26 cellular contexts compared by ENCODE assay signal in the genomic region with DNA sequence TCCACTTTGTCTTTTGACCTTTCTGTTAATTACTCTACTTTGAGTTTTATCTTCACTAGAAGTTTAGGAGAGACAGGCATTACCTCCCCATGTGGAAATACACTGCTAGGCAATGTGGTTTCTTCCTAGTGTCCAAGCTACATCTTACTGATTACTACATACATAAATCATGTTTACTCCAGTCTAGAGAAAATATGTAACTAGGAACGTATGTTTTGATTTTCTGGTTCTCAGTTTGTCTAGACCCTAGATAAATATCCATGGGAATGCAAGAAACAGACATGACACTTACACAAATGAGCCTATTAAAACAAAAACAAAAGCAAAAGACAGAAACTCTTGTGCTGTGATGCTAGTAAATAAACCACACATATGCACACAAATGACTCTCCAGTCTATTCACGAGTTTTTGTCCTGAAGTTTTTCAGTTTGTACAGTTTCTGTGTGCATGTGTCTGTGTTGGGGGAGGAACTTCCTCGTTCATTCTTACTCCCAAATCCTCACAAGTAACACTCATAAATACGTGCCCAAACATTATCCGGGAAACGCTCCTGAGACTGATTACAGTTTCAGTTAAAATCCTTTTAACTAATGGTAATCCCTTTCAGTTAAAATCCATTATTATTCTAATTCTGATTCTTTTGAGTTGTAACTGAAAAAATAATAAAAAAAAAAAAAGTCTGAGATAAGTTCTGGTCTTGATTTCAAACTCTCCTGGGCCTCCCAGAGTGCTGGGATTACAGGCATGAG.
"Had no signal": no experiment of that assay in that cellular context is flagged by ENCODE, and none has a peak within 500 bp of the region (broad histone marks: within the 10 kb centered on the region; RNA-seq: fewer than 3 reads in every experiment).

No MANE protein-coding gene starts in this region.

- H3K27me3 ChIP-seq: esophagus muscularis mucosa, sigmoid colon, stomach, tibial artery had no signal

- H3K4me3 Mint-ChIP-seq: activated naive CD4-positive, alpha-beta T cell treated with anti-CD3 and anti-CD28 coated beads for 36 hours; activated naive CD8-positive, alpha-beta T cell treated with anti-CD3 and anti-CD28 coated beads for 36 hours; activated T-cell treated with anti-CD3 and anti-CD28 coated beads, Interleukin-2, amount 50 U/mL, for 72 hours; naive thymus-derived CD4-positive, alpha-beta T cell; stimulated activated naive B cell treated with anti-CD40 and anti-IgM and Interleukin-4, amounts not matched to agents 10 μg/mL and 1 μg/mL and 100 μg/mL, for 72 hours had no signal

- DNase-seq: activated CD4-positive, alpha-beta T cell treated with anti-CD3 and anti-CD28 coated beads for 4 hours; activated CD4-positive, alpha-beta T cell treated with anti-CD3 and anti-CD28 coated beads, Interleukin-2, amount 50 U/mL, for 4 hours; activated naive CD4-positive, alpha-beta T cell treated with anti-CD3 and anti-CD28 coated beads for 36 hours; activated naive CD8-positive, alpha-beta T cell treated with anti-CD3 and anti-CD28 coated beads for 36 hours; activated T-cell treated with anti-CD3 and anti-CD28 coated beads for 4 hours; activated T-cell treated with anti-CD3 and anti-CD28 coated beads, Interleukin-2, amount 50 U/mL, for 72 hours; amniotic stem cell; central memory CD4-positive, alpha-beta T cell; left ventricle myocardium superior; mammary epithelial cell; midbrain; naive thymus-derived CD4-positive, alpha-beta T cell; pancreas; retina; sigmoid colon; small intestine; stimulated activated CD4-positive, alpha-beta T cell treated with anti-CD3 and anti-CD28 coated beads, Interleukin-15, amount 100 ng/mL, for 24 hours; stimulated activated CD4-positive, alpha-beta T cell treated with anti-CD3 and anti-CD28 coated beads, Interleukin-2, amount 100 ng/mL, for 24 hours; stimulated activated naive B cell treated with anti-CD40 and anti-IgM and Interleukin-4, amounts not matched to agents 10 μg/mL and 1 μg/mL and 100 μg/mL, for 72 hours; stomach; tibial artery had no signal

- H3K9me3 ChIP-seq: esophagus muscularis mucosa, pancreas, prostate gland, sigmoid colon, stomach, tibial artery had no signal

- H3K36me3 Mint-ChIP-seq: activated naive CD8-positive, alpha-beta T cell treated with anti-CD3 and anti-CD28 coated beads for 36 hours; naive thymus-derived CD4-positive, alpha-beta T cell; stimulated activated naive B cell treated with anti-CD40 and anti-IgM and Interleukin-4, amounts not matched to agents 10 μg/mL and 1 μg/mL and 100 μg/mL, for 72 hours had no signal

- H3K9me3 Mint-ChIP-seq: activated naive CD4-positive, alpha-beta T cell treated with anti-CD3 and anti-CD28 coated beads for 36 hours; activated naive CD8-positive, alpha-beta T cell treated with anti-CD3 and anti-CD28 coated beads for 36 hours; activated T-cell treated with anti-CD3 and anti-CD28 coated beads, Interleukin-2, amount 50 U/mL, for 72 hours; stimulated activated naive B cell treated with anti-CD40 and anti-IgM and Interleukin-4, amounts not matched to agents 10 μg/mL and 1 μg/mL and 100 μg/mL, for 72 hours had no signal

- H3K27ac Mint-ChIP-seq: activated naive CD4-positive, alpha-beta T cell treated with anti-CD3 and anti-CD28 coated beads for 36 hours; activated naive CD8-positive, alpha-beta T cell treated with anti-CD3 and anti-CD28 coated beads for 36 hours; activated T-cell treated with anti-CD3 and anti-CD28 coated beads, Interleukin-2, amount 50 U/mL, for 72 hours; naive thymus-derived CD4-positive, alpha-beta T cell; stimulated activated naive B cell treated with anti-CD40 and anti-IgM and Interleukin-4, amounts not matched to agents 10 μg/mL and 1 μg/mL and 100 μg/mL, for 72 hours had no signal

- ATAC-seq: activated T-cell treated with anti-CD3 and anti-CD28 coated beads, Interleukin-2, amount 50 U/mL, for 72 hours; left ventricle myocardium superior; naive thymus-derived CD4-positive, alpha-beta T cell; pancreas; stimulated activated naive B cell treated with anti-CD40 and anti-IgM and Interleukin-4, amounts not matched to agents 10 μg/mL and 1 μg/mL and 100 μg/mL, for 72 hours had no signal

- H3K36me3 ChIP-seq: esophagus muscularis mucosa, pancreas, prostate gland, sigmoid colon, stomach, tibial artery had no signal

- H3K27me3 Mint-ChIP-seq: activated naive CD8-positive, alpha-beta T cell treated with anti-CD3 and anti-CD28 coated beads for 36 hours had no signal

- H3K4me1 Mint-ChIP-seq: activated naive CD8-positive, alpha-beta T cell treated with anti-CD3 and anti-CD28 coated beads for 36 hours; naive thymus-derived CD4-positive, alpha-beta T cell; stimulated activated naive B cell treated with anti-CD40 and anti-IgM and Interleukin-4, amounts not matched to agents 10 μg/mL and 1 μg/mL and 100 μg/mL, for 72 hours had no signal

- FAIRE-seq: frontal cortex, small intestine, TTC549 had no signal

- H3K4me1 ChIP-seq: pancreas, prostate gland, sigmoid colon, stomach had no signal

- H3K27ac ChIP-seq: esophagus muscularis mucosa, pancreas, prostate gland, sigmoid colon, stomach, tibial artery, VCaP had no signal

- H3K4me3 ChIP-seq: esophagus muscularis mucosa, pancreas, prostate gland, sigmoid colon, stomach, tibial artery had no signal
